23 cellular contexts compared by ENCODE assay signal in the genomic region with DNA sequence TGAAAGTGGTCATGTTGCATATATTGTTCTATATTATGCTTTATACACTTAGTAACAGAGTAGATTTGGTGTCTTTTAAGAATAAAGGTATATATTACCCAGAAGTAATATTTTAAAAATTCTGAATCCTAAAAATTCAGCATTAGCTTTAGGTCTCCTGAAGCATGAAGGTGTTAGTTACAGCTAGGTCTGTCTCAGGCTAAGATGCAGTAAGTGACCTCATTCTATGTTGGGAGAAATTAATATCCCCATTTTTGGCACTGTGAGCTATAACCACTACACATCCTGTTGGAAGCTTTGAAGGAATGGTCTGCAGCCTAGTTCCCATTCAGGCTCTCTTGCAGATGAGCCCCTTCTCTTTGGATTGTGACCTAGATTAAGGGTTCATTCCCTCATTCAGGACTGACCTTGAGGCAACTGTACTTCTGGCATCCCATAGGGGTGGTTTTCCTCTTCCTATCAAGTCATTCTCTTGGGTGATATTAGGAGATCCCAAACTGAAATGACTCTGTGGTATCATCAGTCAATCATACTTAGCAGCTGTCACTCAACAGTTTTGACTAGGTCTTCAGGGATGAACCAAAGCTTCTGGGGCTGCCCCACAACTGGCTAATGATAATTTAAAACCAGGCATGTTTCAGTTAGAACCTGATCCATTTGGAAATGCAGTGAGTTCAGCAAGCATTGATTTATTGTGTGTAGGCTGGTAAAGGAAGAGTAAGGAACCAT.
DNase-seq lines count a peak whose midpoint lies in the region; ATAC-seq, FAIRE-seq and TF ChIP-seq lines count a peak whose summit lies in the region.
"Had no signal": no experiment of that assay in that cellular context is flagged by ENCODE, and none has a peak within 500 bp of the region (broad histone marks: within the 10 kb centered on the region; RNA-seq: fewer than 3 reads in every experiment).

No MANE protein-coding gene starts in this region.

- no peaks in the 10 kb centered on the region for H3K79me2 ChIP-seq in GM12878 (ENCODE audit: control insufficient read depth, insufficient read depth, low read length)

- H3K27ac ChIP-seq in GM12878 (ENCODE audit: control insufficient read depth, insufficient read depth): no peak overlapping the region
- no peak overlapping the region for H3K27ac ChIP-seq in tibial nerve
- H3K27ac ChIP-seq: GM23248 had no signal

- RAD21 ChIA-PET in GM12878 (lab: Charles Lee; ENCODE audit: unreplicated experiment): interaction anchor here (0.9 to 1.6 kb wide), 4 partner anchors 11 to 219 kb away, joined by 3 to 5 read pairs (median 3); no protein-coding TSS in a partner anchor

- intact Hi-C loops in GM12878 (cut with micrococcal nuclease; ENCODE audit: unreplicated experiment): no loop called here

- no peak for TF ChIP-seq RAD21 in GM12878 (IDR thresholded peaks at IDR 0.05; ENCODE audit: insufficient read depth, low read depth, low read length)

- BruUV-seq in GM12878 (replicated peaks; lab: Mats Ljungman, UMichigan): no TSS peak

- no peaks in the 10 kb centered on the region for H3K9me3 ChIP-seq in GM12878 (replicated peaks; ENCODE audit: control insufficient read depth, insufficient read depth, low read length)
- no peaks in the 10 kb centered on the region for H3K9me3 ChIP-seq in tibial nerve
- H3K9me3 ChIP-seq: SK-N-SH had no signal

- no peak overlapping the region for H2AFZ ChIP-seq in GM12878 (ENCODE audit: control insufficient read depth, low read depth, low read length)
- H2AFZ ChIP-seq: GM23248 had no signal

- H3K9ac ChIP-seq in GM12878 (ENCODE audit: control insufficient read depth, insufficient read depth, low read length): no peak overlapping the region
- H3K9ac ChIP-seq: GM23248, SK-N-SH had no signal

- DNase-seq in GM12892 (ENCODE audit: insufficient read length) (no peak), HEK293T (ENCODE audit: extremely low spot score) (no peak), GM12878 (ENCODE audit: low read depth, low spot score) (no peak), tibial nerve (ENCODE audit: low spot score in 2 of 2) (no peak), activated gamma-delta T cell treated with Interleukin-2 at 50 U/mL for 16 hours (no peak)
- DNase-seq: AML-193; C1 segment of cervical spinal cord; CD8-positive, alpha-beta T cell; DND-41; GM23248; HCEC 1CT; KG1; NCI-H1092 treated with DMSO at 0.1 percent for 48 hours; NCI-H1436 treated with DMSO at 0.1 percent for 48 hours; NCI-H1930; NCI-H226; NCI-H510A treated with DMSO at 0.1 percent for 48 hours; NCI-H748 treated with DMSO at 0.1 percent for 48 hours; SIG-M5; SK-N-SH had no signal

- no peak for TF ChIP-seq EP300 in GM12878 (IDR thresholded peaks at IDR 0.05; ENCODE audit: borderline replicate concordance in 1 of 2, control insufficient read depth in 1 of 2, low read depth in 2 of 2, low read length in 2 of 2)
- TF ChIP-seq EP300 in tibial nerve (IDR thresholded peaks at IDR 0.05): no peak

- H3K4me3 ChIP-seq in GM12878 (no peak overlapping the region), tibial nerve (no peak overlapping the region)
- H3K4me3 ChIP-seq: GM23248 had no signal

- TF ChIP-seq CTCF in GM12878 (IDR thresholded peaks at IDR 0.05 in 2 of 3, conservative IDR thresholded peaks at IDR 0.05 in 1 of 3; ENCODE audit: control insufficient read depth in 2 of 3, extremely low read depth in 1 of 3, insufficient read depth in 1 of 3, low read depth in 3 of 3, low read length in 3 of 3) (no peak), tibial nerve (IDR thresholded peaks at IDR 0.05) (no peak)

- POLR2A ChIA-PET in HEK293T (lab: Yijun Ruan, JAX) (no interaction called here), GM12878 (lab: Charles Lee) (interaction anchor here (0.8 to 1.6 kb wide), 2 partner anchors 10 to 12 kb away, joined by 4 to 5 read pairs; no protein-coding TSS in a partner anchor)

- TF ChIP-seq POLR2A in GM12892 (IDR thresholded peaks at IDR 0.05; ENCODE audit: low read depth, low read length): no peak
- no peak for TF ChIP-seq POLR2A in GM12878 (IDR thresholded peaks at IDR 0.05; ENCODE audit: low read depth, low read length)
- TF ChIP-seq POLR2A in tibial nerve (IDR thresholded peaks at IDR 0.05): no peak

- no peak overlapping the region for H3K4me2 ChIP-seq in GM12878 (ENCODE audit: control insufficient read depth, insufficient read depth)
- H3K4me2 ChIP-seq: SK-N-SH had no signal

- no peaks in the 10 kb centered on the region for H4K20me1 ChIP-seq in GM12878 (ENCODE audit: control insufficient read depth, insufficient read depth)

- in situ Hi-C loops in GM12878 (cut with MboI): no loop called here

- H3K36me3 ChIP-seq in GM12878 (ENCODE audit: control insufficient read depth in 2 of 2, insufficient read depth in 2 of 2, low read length in 1 of 2) (peaks cover 0 to 10% of the 10 kb centered on the region in 2 experiments; a peak in 2 of 4 replicates), tibial nerve (peaks cover 0 to 39% (median 0%) of the 10 kb centered on the region in 3 donors)

- FAIRE-seq in GM12892 (lab: Jason Lieb, UNC) (peak; percentile 14), GM12878 (lab: Jason Lieb, UNC) (no peak)

- ATAC-seq in GM18907 (IDR thresholded peaks at IDR 0.05; ENCODE audit: unreplicated experiment): peak; percentile 41
- ATAC-seq in GM12878: peak; percentile 49; the same call in 2 of the 3 replicates
- no peak for ATAC-seq in HG02938 (IDR thresholded peaks at IDR 0.05; ENCODE audit: unreplicated experiment)
- ATAC-seq: CD8-positive, alpha-beta T cell; Panc1 had no signal

- H3K4me1 ChIP-seq in GM12878 (ENCODE audit: control insufficient read depth, insufficient read depth, low read length) (no peaks in the 10 kb centered on the region), tibial nerve (no peaks in the 10 kb centered on the region)

- CTCF ChIA-PET in HEK293T (lab: Yijun Ruan, JAX) (no interaction called here), GM12878 (lab: Yijun Ruan, JAX) (interaction anchor here (1.0 to 1.8 kb wide), 4 partner anchors 21 to 219 kb away, joined by 3 to 4 read pairs (median 3); no protein-coding TSS in a partner anchor)

- SMC1A ChIA-PET in GM12878 (lab: Charles Lee; ENCODE audit: uncharacterized antibody, unreplicated experiment): interaction anchor here (0.7 to 8.7 kb wide), 13 partner anchors 8 to 443 kb away, joined by 3 to 65 read pairs (median 3); no protein-coding TSS in a partner anchor

- H3K27me3 ChIP-seq in GM12878 (replicated peaks in 1 of 2; ENCODE audit: control insufficient read depth in 2 of 2, insufficient read depth in 2 of 2, low read length in 1 of 2): no peaks in the 10 kb centered on the region
- no peaks in the 10 kb centered on the region for H3K27me3 ChIP-seq in tibial nerve

TF ChIP-seq in HEK293T, 16 proteins besides CTCF, POLR2A, EP300 and RAD21:
- TF ChIP-seq NFRKB (IDR thresholded peaks at IDR 0.05) (no peak), SP1 (IDR thresholded peaks at IDR 0.05) (no peak), FOXK2 (IDR thresholded peaks at IDR 0.05) (no peak), FOXA1 (IDR thresholded peaks at IDR 0.05) (no peak)
- TF ChIP-seq, protein P1, sequence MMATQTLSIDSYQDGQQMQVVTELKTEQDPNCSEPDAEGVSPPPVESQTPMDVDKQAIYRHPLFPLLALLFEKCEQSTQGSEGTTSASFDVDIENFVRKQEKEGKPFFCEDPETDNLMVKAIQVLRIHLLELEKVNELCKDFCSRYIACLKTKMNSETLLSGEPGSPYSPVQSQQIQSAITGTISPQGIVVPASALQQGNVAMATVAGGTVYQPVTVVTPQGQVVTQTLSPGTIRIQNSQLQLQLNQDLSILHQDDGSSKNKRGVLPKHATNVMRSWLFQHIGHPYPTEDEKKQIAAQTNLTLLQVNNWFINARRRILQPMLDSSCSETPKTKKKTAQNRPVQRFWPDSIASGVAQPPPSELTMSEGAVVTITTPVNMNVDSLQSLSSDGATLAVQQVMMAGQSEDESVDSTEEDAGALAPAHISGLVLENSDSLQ (IDR thresholded peaks at IDR 0.05): peak; percentile 66

TF ChIP-seq in GM12878, 131 proteins besides CTCF, POLR2A, EP300 and RAD21:
- TF ChIP-seq, protein P1 (IDR thresholded peaks at IDR 0.05): peak; percentile 72
- TF ChIP-seq PBX3 (IDR thresholded peaks at IDR 0.05; ENCODE audit: insufficient replicate concordance, low read depth, low read length) (peak; percentile 49), CBFB (IDR thresholded peaks at IDR 0.05; ENCODE audit: low read depth) (no peak)
